ENCODE assay signal across 34 cellular contexts in genomic region chr10:36033808-36034207, GRCh38.
"Had no signal": no experiment of that assay in that cellular context is flagged by ENCODE, and none has a peak within 500 bp of the region (broad histone marks: within the 10 kb centered on the region; RNA-seq: fewer than 3 reads in every experiment).

No MANE protein-coding gene starts in this region.

- H3K9me3 ChIP-seq: MG63 had no signal

- H3K27ac ChIP-seq: KMS-11 had no signal

- H3K27me3 ChIP-seq: MG63 had no signal

- H3K4me3 ChIP-seq: MG63 had no signal

- DNase-seq: Karpas-422, Kasumi-1, KG1, MG63, MM.1S, MV-4-11, NCI-H1048, NCI-H1092, NCI-H1092 treated with DMSO at 0.1 percent for 48 hours, NCI-H1105, NCI-H1105 treated with DMSO at 0.1 percent for 48 hours, NCI-H1417, NCI-H1417 treated with DMSO at 0.1 percent for 48 hours, NCI-H1436, NCI-H1436 treated with DMSO at 0.1 percent for 48 hours, NCI-H146, NCI-H1694, NCI-H1694 treated with DMSO at 0.1 percent for 48 hours, NCI-H187, NCI-H187 treated with DMSO at 0.1 percent for 48 hours, NCI-H1930, NCI-H2029, NCI-H2029 treated with DMSO at 0.1 percent for 48 hours, NCI-H2081, NCI-H2081 treated with DMSO at 0.1 percent for 48 hours, NCI-H2107, NCI-H2171, NCI-H2171 treated with DMSO at 0.1 percent for 48 hours, NCI-H2227 treated with DMSO at 0.1 percent for 48 hours, NCI-H226, NCI-H345, NCI-H446, NCI-H446 treated with DMSO at 0.1 percent for 48 hours had no signal

- H3K36me3 ChIP-seq: MG63 had no signal
